25 cellular contexts compared by ENCODE assay signal in genomic region chr16:56419740-56420548, GRCh38. TPM values are rescaled to one million over a fixed set of nuclear protein-coding genes. Genes with fewer than 3 reads are reported as not detected.
DNase-seq lines count a peak whose midpoint lies in the region; ATAC-seq and TF ChIP-seq lines count a peak whose summit lies in the region.
"Had no signal": no experiment of that assay in that cellular context is flagged by ENCODE, and none has a peak within 500 bp of the region (broad histone marks: within the 10 kb centered on the region; RNA-seq: fewer than 3 reads in every experiment).

No MANE protein-coding gene starts in this region.

- H3K36me3 Mint-ChIP-seq in activated T-cell treated with anti-CD3 and anti-CD28 coated beads, Interleukin-2, amount 50 U/mL, for 4 hours (ENCODE audit: insufficient read depth) = no peaks in the 10 kb centered on the region
- H3K36me3 Mint-ChIP-seq in activated T-cell treated with anti-CD3 and anti-CD28 coated beads, Interleukin-2, amount 50 U/mL, for 24 hours (ENCODE audit: low read depth) = peaks cover 12% of the 10 kb centered on the region
- peaks cover 4% of the 10 kb centered on the region for H3K36me3 Mint-ChIP-seq in type B pancreatic cell
- H3K36me3 Mint-ChIP-seq: natural killer cell had no signal

- no peak for TF ChIP-seq EP300 in tibial nerve (IDR thresholded peaks at IDR 0.05)

- ATAC-seq in activated T-cell treated with anti-CD3 and anti-CD28 coated beads, Interleukin-2, amount 50 U/mL, for 4 hours = no peak
- ATAC-seq in RWPE2 (ENCODE audit: low read depth) (no peak), HG03571 (IDR thresholded peaks at IDR 0.05; ENCODE audit: unreplicated experiment) (no peak), GM21423 (IDR thresholded peaks at IDR 0.05; ENCODE audit: unreplicated experiment) (no peak)
- ATAC-seq: K562, natural killer cell had no signal

- H3K27me3 ChIP-seq in RWPE2 (ENCODE audit: insufficient read depth, poor library complexity, severe bottlenecking) = no peaks in the 10 kb centered on the region
- H3K27me3 ChIP-seq in hepatocyte = no peaks in the 10 kb centered on the region
- no peaks in the 10 kb centered on the region for H3K27me3 ChIP-seq in tibial nerve
- H3K27me3 ChIP-seq: foreskin keratinocyte, upper lobe of left lung had no signal

- no peaks in the 10 kb centered on the region for H3K9me3 Mint-ChIP-seq in activated T-cell treated with anti-CD3 and anti-CD28 coated beads, Interleukin-2, amount 50 U/mL, for 4 hours
- no peaks in the 10 kb centered on the region for H3K9me3 Mint-ChIP-seq in activated T-cell treated with anti-CD3 and anti-CD28 coated beads, Interleukin-2, amount 50 U/mL, for 24 hours
- H3K9me3 Mint-ChIP-seq in type B pancreatic cell = no peaks in the 10 kb centered on the region
- H3K9me3 Mint-ChIP-seq: activated CD4-positive, alpha-beta memory T cell treated with anti-CD3 and anti-CD28 coated beads, Interleukin-2, amount 10 ng/mL, durations not matched to agents 7 days and 5 days; activated naive CD4-positive, alpha-beta T cell treated with anti-CD3 and anti-CD28 coated beads, Interleukin-2, amount 10 ng/mL, durations not matched to agents 7 days and 5 days; natural killer cell; stimulated activated naive CD8-positive, alpha-beta T cell treated with anti-CD3 and anti-CD28 coated beads, Interleukin-15, Interleukin-2, amounts not matched to agents 100 ng/mL and 50 ng/mL, for 24 hours had no signal

- no peak overlapping the region for H3K27ac Mint-ChIP-seq in activated T-cell treated with anti-CD3 and anti-CD28 coated beads, Interleukin-2, amount 50 U/mL, for 24 hours
- H3K27ac Mint-ChIP-seq in type B pancreatic cell = peak overlapping the region; percentile 78
- H3K27ac Mint-ChIP-seq: activated CD4-positive, alpha-beta memory T cell treated with anti-CD3 and anti-CD28 coated beads, Interleukin-2, amount 10 ng/mL, durations not matched to agents 7 days and 5 days; activated naive CD4-positive, alpha-beta T cell treated with anti-CD3 and anti-CD28 coated beads, Interleukin-2, amount 10 ng/mL, durations not matched to agents 7 days and 5 days; natural killer cell; stimulated activated naive CD8-positive, alpha-beta T cell treated with anti-CD3 and anti-CD28 coated beads, Interleukin-15, Interleukin-2, amounts not matched to agents 100 ng/mL and 50 ng/mL, for 24 hours had no signal

- H3K4me3 Mint-ChIP-seq in activated T-cell treated with anti-CD3 and anti-CD28 coated beads, Interleukin-2, amount 50 U/mL, for 4 hours = peak overlapping the region; percentile 1
- no peak overlapping the region for H3K4me3 Mint-ChIP-seq in activated T-cell treated with anti-CD3 and anti-CD28 coated beads, Interleukin-2, amount 50 U/mL, for 24 hours
- H3K4me3 Mint-ChIP-seq in type B pancreatic cell = peak overlapping the region; percentile 71
- H3K4me3 Mint-ChIP-seq: activated CD4-positive, alpha-beta memory T cell treated with anti-CD3 and anti-CD28 coated beads, Interleukin-2, amount 10 ng/mL, durations not matched to agents 7 days and 5 days; activated naive CD4-positive, alpha-beta T cell treated with anti-CD3 and anti-CD28 coated beads, Interleukin-2, amount 10 ng/mL, durations not matched to agents 7 days and 5 days; natural killer cell; stimulated activated naive CD8-positive, alpha-beta T cell treated with anti-CD3 and anti-CD28 coated beads, Interleukin-15, Interleukin-2, amounts not matched to agents 100 ng/mL and 50 ng/mL, for 24 hours had no signal

- WGBS in hepatocyte (ENCODE audit: low lambda C conversion rate, missing lambda C conversion rate) = 88% methylated on average over 8 of the region's 8 CpGs
- WGBS in tibial nerve, 2 donors = 76 to 78% methylated on average over 8 of the region's 8 CpGs

- H3K4me3 ChIP-seq in RWPE2 (ENCODE audit: severe bottlenecking) (no peak overlapping the region), hepatocyte (no peak overlapping the region), tibial nerve (no peak overlapping the region)
- H3K4me3 ChIP-seq: coronary artery, K562, upper lobe of left lung had no signal

- no peak overlapping the region for H2AFZ ChIP-seq in hepatocyte

- H3K4me2 ChIP-seq in hepatocyte = no peak overlapping the region

- no peak for TF ChIP-seq CTCF in RWPE2 (IDR thresholded peaks at IDR 0.05; ENCODE audit: poor library complexity, severe bottlenecking)
- TF ChIP-seq CTCF in hepatocyte (IDR thresholded peaks at IDR 0.05; ENCODE audit: poor library complexity) = no peak
- TF ChIP-seq CTCF in type B pancreatic cell (conservative IDR thresholded peaks at IDR 0.05) = no peak
- TF ChIP-seq CTCF in tibial nerve (IDR thresholded peaks at IDR 0.05) = no peak

- H3K9me2 ChIP-seq in hepatocyte (replicated peaks; ENCODE audit: insufficient read depth) = no peaks in the 10 kb centered on the region

- peak overlapping the region; percentile 4 for H3K27ac ChIP-seq in RWPE2 (ENCODE audit: poor library complexity, severe bottlenecking)
- H3K27ac ChIP-seq in hepatocyte = peak overlapping the region; percentile 19
- H3K27ac ChIP-seq in tibial nerve = no peak overlapping the region
- H3K27ac ChIP-seq: coronary artery, foreskin keratinocyte, upper lobe of left lung had no signal

- 0 out of 2 replicates have a peak, but pooled peaks cover 4% of the 10 kb centered on the region for H3K36me3 ChIP-seq in RWPE2 (ENCODE audit: low read depth)
- no peaks in the 10 kb centered on the region for H3K36me3 ChIP-seq in hepatocyte (replicated peaks; ENCODE audit: insufficient read depth, low read depth)
- H3K36me3 ChIP-seq in tibial nerve = no peaks in the 10 kb centered on the region
- H3K36me3 ChIP-seq: upper lobe of left lung had no signal

- H3K9me3 ChIP-seq in RWPE2 (ENCODE audit: severe bottlenecking) (no peaks in the 10 kb centered on the region), hepatocyte (ENCODE audit: low read depth) (no peaks in the 10 kb centered on the region), tibial nerve (no peaks in the 10 kb centered on the region)
- H3K9me3 ChIP-seq: upper lobe of left lung had no signal

- H4K20me1 ChIP-seq in hepatocyte (ENCODE audit: insufficient read depth, poor library complexity, severe bottlenecking) = peaks cover 55% of the 10 kb centered on the region

- H3K27me3 Mint-ChIP-seq in activated T-cell treated with anti-CD3 and anti-CD28 coated beads, Interleukin-2, amount 50 U/mL, for 4 hours (ENCODE audit: low read depth) = no peaks in the 10 kb centered on the region
- no peaks in the 10 kb centered on the region for H3K27me3 Mint-ChIP-seq in activated T-cell treated with anti-CD3 and anti-CD28 coated beads, Interleukin-2, amount 50 U/mL, for 24 hours
- H3K27me3 Mint-ChIP-seq in type B pancreatic cell = no peaks in the 10 kb centered on the region
- H3K27me3 Mint-ChIP-seq: activated CD4-positive, alpha-beta memory T cell treated with anti-CD3 and anti-CD28 coated beads, Interleukin-2, amount 10 ng/mL, durations not matched to agents 7 days and 5 days; activated naive CD4-positive, alpha-beta T cell treated with anti-CD3 and anti-CD28 coated beads, Interleukin-2, amount 10 ng/mL, durations not matched to agents 7 days and 5 days; stimulated activated naive CD8-positive, alpha-beta T cell treated with anti-CD3 and anti-CD28 coated beads, Interleukin-15, Interleukin-2, amounts not matched to agents 100 ng/mL and 50 ng/mL, for 24 hours had no signal

- peaks cover 99% of the 10 kb centered on the region for H3K79me2 ChIP-seq in hepatocyte

- no peak for TF ChIP-seq POLR2A in tibial nerve (IDR thresholded peaks at IDR 0.05)

- H3K4me1 Mint-ChIP-seq in activated T-cell treated with anti-CD3 and anti-CD28 coated beads, Interleukin-2, amount 50 U/mL, for 4 hours (ENCODE audit: low read depth) = peaks cover 51% of the 10 kb centered on the region
- H3K4me1 Mint-ChIP-seq in activated T-cell treated with anti-CD3 and anti-CD28 coated beads, Interleukin-2, amount 50 U/mL, for 24 hours (ENCODE audit: low read depth) = peaks cover 52% of the 10 kb centered on the region
- H3K4me1 Mint-ChIP-seq in type B pancreatic cell (ENCODE audit: unreplicated experiment) = peaks cover 31% of the 10 kb centered on the region

- no peak for DNase-seq in activated T-cell treated with anti-CD3 and anti-CD28 coated beads, Interleukin-2, amount 50 U/mL, for 4 hours
- DNase-seq in activated T-cell treated with anti-CD3 and anti-CD28 coated beads, Interleukin-2, amount 50 U/mL, for 24 hours = no peak
- DNase-seq in RWPE2 (ENCODE audit: low spot score) = no peak
- no peak for DNase-seq in hepatocyte (ENCODE audit: low spot score)
- DNase-seq in type B pancreatic cell (ENCODE audit: extremely low spot score, unreplicated experiment) = no peak
- no peak for DNase-seq in tibial nerve (ENCODE audit: low spot score in 2 of 2)
- DNase-seq: 8988T; activated CD4-positive, alpha-beta memory T cell treated with anti-CD3 and anti-CD28 coated beads, Interleukin-2, amount 10 ng/mL, durations not matched to agents 7 days and 5 days; activated CD4-positive, CD25-positive, alpha-beta regulatory T cell; activated naive CD4-positive, alpha-beta T cell treated with anti-CD3 and anti-CD28 coated beads, Interleukin-2, amount 10 ng/mL, durations not matched to agents 7 days and 5 days; activated T-cell treated with anti-CD3 and anti-CD28 coated beads, Interleukin-2, amount 50 U/mL, for 1 hour; DMS 273 treated with DMSO at 0.1 percent for 48 hours; MV-4-11; natural killer cell; NCI-H2029; NCI-H510A; stimulated activated CD4-positive, alpha-beta T cell treated with anti-CD3 and anti-CD28 coated beads, Interleukin-2, amount 100 ng/mL, for 24 hours; T-helper 2 cell; upper lobe of left lung had no signal

- H3K4me1 ChIP-seq in RWPE2 (ENCODE audit: insufficient read depth, poor library complexity, severe bottlenecking) = peaks cover 17% of the 10 kb centered on the region
- peaks cover 18% of the 10 kb centered on the region for H3K4me1 ChIP-seq in hepatocyte (ENCODE audit: insufficient read depth)
- peaks cover 0 to 53% (median 34%) of the 10 kb centered on the region in 4 donors for H3K4me1 ChIP-seq in tibial nerve

RNA-seq across cellular contexts. Expression of gene AMFR, which starts 5.4 kb away (rescaled TPM):
- 10 to 100 TPM; 36.3 to 44.6 (median 41.1) TPM for total RNA-seq in activated T-cell treated with anti-CD3 and anti-CD28 coated beads, Interleukin-2, amount 50 U/mL, for 4 hours
- total RNA-seq in hepatocyte (109 and 135 TPM in 2 replicates), type B pancreatic cell (ENCODE audit: low replicate concordance) (65.4 and 86.4 TPM in 2 replicates), tibial nerve (100 to 1,000 TPM; 263 to 334 (median 292) TPM)
- 56.2 and 67.2 TPM in 2 replicates for polyA plus RNA-seq in hepatocyte

RNA-seq across cellular contexts. Expression of gene NUDT21, which starts 31.2 kb away (rescaled TPM):
- 100 to 1,000 TPM; 234 to 247 (median 245) TPM for total RNA-seq in activated T-cell treated with anti-CD3 and anti-CD28 coated beads, Interleukin-2, amount 50 U/mL, for 4 hours
- total RNA-seq in hepatocyte (75.3 and 76.6 TPM in 2 replicates), type B pancreatic cell (ENCODE audit: low replicate concordance) (139 and 148 TPM in 2 replicates), tibial nerve (10 to 100 TPM; 41.5 to 57.3 (median 47.2) TPM)
- polyA plus RNA-seq in hepatocyte = 44.7 and 47.4 TPM in 2 replicates

RNA-seq across cellular contexts. Expression of gene OGFOD1, which starts 31.4 kb away (rescaled TPM):
- 100 to 1,000 TPM in 2 of 3 donors, 10 to 100 TPM in 1; 99.3 to 108 (median 101) TPM for total RNA-seq in activated T-cell treated with anti-CD3 and anti-CD28 coated beads, Interleukin-2, amount 50 U/mL, for 4 hours
- total RNA-seq in hepatocyte (45.6 and 58.9 TPM in 2 replicates), type B pancreatic cell (ENCODE audit: low replicate concordance) (45.9 and 52.2 TPM in 2 replicates), tibial nerve (10 to 100 TPM; 28.8 to 39.6 (median 35.6) TPM)
- 37.0 and 55.5 TPM in 2 replicates for polyA plus RNA-seq in hepatocyte

Comparison
In these comparisons a context has a peak if more than half of its experiments do, and no peak if none do; other contexts are left out.
1. H3K27ac ChIP-seq: peak in RWPE2 (single experiment) and hepatocyte (single experiment); none in tibial nerve (0 of 4).